8 cellular contexts compared by ENCODE assay signal in the genomic region with DNA sequence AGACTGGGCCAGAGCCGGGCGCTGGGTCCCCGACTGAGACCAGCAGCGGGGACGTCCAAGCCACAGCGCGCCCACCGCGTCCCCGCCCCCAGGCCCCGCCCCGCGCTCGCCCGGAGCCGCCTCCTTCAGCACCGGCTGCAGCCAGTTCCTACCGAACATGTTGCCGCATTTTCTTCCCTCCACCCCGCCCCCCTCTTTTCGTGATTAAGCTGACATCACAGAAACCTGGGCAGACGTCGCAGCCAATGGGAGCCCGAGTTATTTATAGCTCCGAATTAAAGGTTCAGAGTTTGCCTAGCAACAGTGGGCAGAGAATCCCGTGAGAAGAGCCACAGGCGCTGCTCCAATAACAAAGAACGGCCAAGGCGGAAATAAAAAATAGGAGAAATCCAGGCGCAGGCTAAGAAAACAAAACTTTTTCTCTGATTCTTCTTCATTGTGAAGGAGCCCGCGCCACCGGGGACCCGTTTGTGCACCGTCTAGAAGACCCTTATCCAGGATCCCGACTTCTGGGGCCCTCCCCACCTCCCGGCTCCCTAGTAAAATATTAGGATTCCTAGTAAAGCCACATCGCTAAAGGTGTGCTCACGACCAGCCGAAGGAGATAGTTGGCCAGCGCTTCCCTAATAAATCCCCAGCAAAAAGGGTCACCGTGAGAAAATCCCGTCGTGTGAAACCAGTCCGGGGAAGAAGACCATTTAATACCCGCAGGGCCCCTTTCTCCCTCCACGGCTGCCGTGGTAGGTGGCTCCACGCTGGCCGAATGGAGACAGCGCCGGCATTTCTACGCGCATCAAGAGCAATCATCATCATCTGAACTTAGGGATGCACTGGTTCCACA.
DNase-seq lines count a peak whose midpoint lies in the region; ATAC-seq, FAIRE-seq and TF ChIP-seq lines count a peak whose summit lies in the region.

No MANE protein-coding gene starts in this region.

- peaks cover 61% of the 10 kb centered on the region for H3K27me3 Mint-ChIP-seq in activated CD4-positive, alpha-beta T cell treated with anti-CD3 and anti-CD28 coated beads, Interleukin-2, amount 10 ng/mL, durations not matched to agents 24 days and 14 days

- no peak for TF ChIP-seq CTCF in kidney (IDR thresholded peaks at IDR 0.05; ENCODE audit: borderline replicate concordance, extremely low read depth, insufficient read depth)

- H3K27ac Mint-ChIP-seq in activated CD4-positive, alpha-beta T cell treated with anti-CD3 and anti-CD28 coated beads, Interleukin-2, amount 10 ng/mL, durations not matched to agents 24 days and 14 days: peak overlapping the region; percentile 30

- H3K9me3 Mint-ChIP-seq in activated CD4-positive, alpha-beta T cell treated with anti-CD3 and anti-CD28 coated beads, Interleukin-2, amount 10 ng/mL, durations not matched to agents 24 days and 14 days: no peaks in the 10 kb centered on the region

- FAIRE-seq in colon (lab: Jason Lieb, UNC) (peak; percentile 51), kidney (lab: Jason Lieb, UNC) (peak; percentile 94)

- H3K36me3 ChIP-seq in kidney (ENCODE audit: control insufficient read depth in 1 of 2, insufficient read depth in 2 of 2, low read length in 2 of 2): peaks cover 9 to 23% of the 10 kb centered on the region in 2 donors

- H3K4me3 Mint-ChIP-seq in activated CD4-positive, alpha-beta T cell treated with anti-CD3 and anti-CD28 coated beads, Interleukin-2, amount 10 ng/mL, durations not matched to agents 24 days and 14 days: peak overlapping the region; percentile 76

- H3K4me1 ChIP-seq in kidney (ENCODE audit: control insufficient read depth in 1 of 2, insufficient read depth in 1 of 2, low read depth in 1 of 2, low read length in 2 of 2): peaks cover 8 to 24% of the 10 kb centered on the region in 2 donors

- H3K4me1 Mint-ChIP-seq in activated CD4-positive, alpha-beta T cell treated with anti-CD3 and anti-CD28 coated beads, Interleukin-2, amount 10 ng/mL, durations not matched to agents 24 days and 14 days: peaks cover 17% of the 10 kb centered on the region

- peak overlapping the region; percentile 88 to 94 for H3K4me3 ChIP-seq in kidney (ENCODE audit: low read length in 2 of 2)

- no peaks in the 10 kb centered on the region for H3K9me3 ChIP-seq in kidney (ENCODE audit: control insufficient read depth in 1 of 2, low read length in 2 of 2)

- DNase-seq in A172 (ENCODE audit: low spot score) (peak; percentile 94), NCI-H526 treated with DMSO at 0.1 percent for 48 hours (lab: John Stamatoyannopoulos, UW) (peak; percentile 99), kidney (peak; percentile 99)
- DNase-seq in activated CD4-positive, alpha-beta T cell treated with anti-CD3 and anti-CD28 coated beads, Interleukin-2, amount 10 ng/mL, durations not matched to agents 24 days and 14 days: peak; percentile 91
- DNase-seq in stimulated activated CD4-positive, alpha-beta T cell treated with anti-CD3 and anti-CD28 coated beads, Interleukin-12 subunit alpha, Interleukin-12 subunit beta, amount 100 ng/mL, for 4 hours: peak; percentile 83

- peak overlapping the region; percentile 98 to 99 for H3K9ac ChIP-seq in kidney (ENCODE audit: low read length in 2 of 2)

- H3K36me3 Mint-ChIP-seq in activated CD4-positive, alpha-beta T cell treated with anti-CD3 and anti-CD28 coated beads, Interleukin-2, amount 10 ng/mL, durations not matched to agents 24 days and 14 days (ENCODE audit: low read depth): no peaks in the 10 kb centered on the region

- peak overlapping the region; percentile 95 to 99 for H3K27ac ChIP-seq in kidney (ENCODE audit: low read depth in 2 of 2, low read length in 2 of 2)

- ATAC-seq in GM18870 (IDR thresholded peaks at IDR 0.05; ENCODE audit: unreplicated experiment) (peak; percentile 53), HG03520 (IDR thresholded peaks at IDR 0.05; ENCODE audit: unreplicated experiment) (peak; percentile 63)

- intact Hi-C loops in activated CD4-positive, alpha-beta T cell treated with anti-CD3 and anti-CD28 coated beads, Interleukin-2, amount 10 ng/mL, durations not matched to agents 24 days and 14 days (cut with micrococcal nuclease): loop anchor here (1.0 to 2.0 kb wide), 2 partner anchors 176 to 293 kb away; no protein-coding TSS in a partner anchor
- intact Hi-C loops in kidney (cut with DNase I): no loop called here

Comparison
In these comparisons a context has a peak if more than half of its experiments do, and no peak if none do; other contexts are left out.
1. Peak in every context shown above with its lines: DNase-seq, ATAC-seq, H3K4me3 ChIP-seq and H3K27ac ChIP-seq.